In the genomic region with DNA sequence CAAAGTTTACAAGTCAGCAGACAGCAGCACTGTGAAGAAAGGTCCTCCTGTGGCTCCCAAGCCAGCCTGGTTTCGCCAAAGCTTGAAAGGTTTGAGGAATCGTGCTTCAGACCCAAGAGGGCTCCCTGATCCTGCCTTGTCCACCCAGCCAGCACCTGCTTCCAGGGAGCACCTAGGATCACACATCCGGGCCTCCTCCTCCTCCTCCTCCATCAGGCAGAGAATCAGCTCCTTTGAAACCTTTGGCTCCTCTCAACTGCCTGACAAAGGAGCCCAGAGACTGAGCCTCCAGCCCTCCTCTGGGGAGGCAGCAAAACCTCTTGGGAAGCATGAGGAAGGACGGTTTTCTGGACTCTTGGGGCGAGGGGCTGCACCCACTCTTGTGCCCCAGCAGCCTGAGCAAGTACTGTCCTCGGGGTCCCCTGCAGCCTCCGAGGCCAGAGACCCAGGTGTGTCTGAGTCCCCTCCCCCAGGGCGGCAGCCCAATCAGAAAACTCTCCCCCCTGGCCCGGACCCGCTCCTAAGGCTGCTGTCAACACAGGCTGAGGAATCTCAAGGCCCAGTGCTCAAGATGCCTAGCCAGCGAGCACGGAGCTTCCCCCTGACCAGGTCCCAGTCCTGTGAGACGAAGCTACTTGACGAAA, we compare ENCODE assay signal across 14 cellular contexts. TPM values are rescaled to one million over a fixed set of nuclear protein-coding genes. Genes with fewer than 3 reads are reported as not detected.
DNase-seq lines count a peak whose midpoint lies in the region; ATAC-seq and TF ChIP-seq lines count a peak whose summit lies in the region.
"Had no signal": no experiment of that assay in that cellular context is flagged by ENCODE, and none has a peak within 500 bp of the region (broad histone marks: within the 10 kb centered on the region; RNA-seq: fewer than 3 reads in every experiment).

No MANE protein-coding gene starts in this region.

- H3K36me3 Mint-ChIP-seq in T-helper 1 cell treated with Interleukin-12 subunit alpha and Interleukin-12 subunit beta and Interleukin-4 antibody, amounts not matched to agents 30 μg/mL and 1 μg/mL, for 36 hours (ENCODE audit: low read depth): peaks cover 80% of the 10 kb centered on the region
- H3K36me3 Mint-ChIP-seq in central memory CD8-positive, alpha-beta T cell (ENCODE audit: insufficient read depth): peaks cover 72% of the 10 kb centered on the region

- H3F3A ChIP-seq in Loucy (ENCODE audit: low read depth): peaks cover 7% of the 10 kb centered on the region

- peak overlapping the region; percentile 61 to 98 (median 92) for H3K27ac ChIP-seq in spleen
- H3K27ac ChIP-seq: 22Rv1, prostate gland had no signal

- 32 to 56% (median 43%) methylated on average over 11 to 14 of the region's 14 CpGs for WGBS in spleen, 5 donors

- no peaks in the 10 kb centered on the region for H3K27me3 Mint-ChIP-seq in T-helper 1 cell treated with Interleukin-12 subunit alpha and Interleukin-12 subunit beta and Interleukin-4 antibody, amounts not matched to agents 30 μg/mL and 1 μg/mL, for 36 hours (ENCODE audit: low read depth)
- H3K27me3 Mint-ChIP-seq in central memory CD8-positive, alpha-beta T cell: no peaks in the 10 kb centered on the region

- H3K27me3 ChIP-seq in Loucy (ENCODE audit: insufficient read depth, low read length, poor library complexity, severe bottlenecking) (no peaks in the 10 kb centered on the region), spleen (replicated peaks in 1 of 7) (no peaks in the 10 kb centered on the region)

- H2AFZ ChIP-seq in Loucy (ENCODE audit: low read length): no peak overlapping the region

- H3K9me3 ChIP-seq in Loucy (ENCODE audit: insufficient read depth, low read depth, low read length) (no peaks in the 10 kb centered on the region), spleen (no peaks in the 10 kb centered on the region)
- H3K9me3 ChIP-seq: prostate gland had no signal

- H4K20me1 ChIP-seq in Loucy (ENCODE audit: insufficient read depth, low read length, poor library complexity, severe bottlenecking): peaks cover 44% of the 10 kb centered on the region

- H3K36me3 ChIP-seq in Loucy (ENCODE audit: insufficient read depth, low read length): peaks cover 36% of the 10 kb centered on the region; the same call in 1 of the 2 replicates
- H3K36me3 ChIP-seq in spleen: peaks cover 0 to 69% (median 48%) of the 10 kb centered on the region in 6 donors
- H3K36me3 ChIP-seq: prostate gland had no signal

- peak overlapping the region; percentile 94 for H3K27ac Mint-ChIP-seq in T-helper 1 cell treated with Interleukin-12 subunit alpha and Interleukin-12 subunit beta and Interleukin-4 antibody, amounts not matched to agents 30 μg/mL and 1 μg/mL, for 36 hours
- peak overlapping the region; percentile 98 for H3K27ac Mint-ChIP-seq in central memory CD8-positive, alpha-beta T cell (ENCODE audit: low read depth)

- no peaks in the 10 kb centered on the region for H3K9me3 Mint-ChIP-seq in T-helper 1 cell treated with Interleukin-12 subunit alpha and Interleukin-12 subunit beta and Interleukin-4 antibody, amounts not matched to agents 30 μg/mL and 1 μg/mL, for 36 hours
- H3K9me3 Mint-ChIP-seq in central memory CD8-positive, alpha-beta T cell: no peaks in the 10 kb centered on the region

- H3K4me1 Mint-ChIP-seq in T-helper 1 cell treated with Interleukin-12 subunit alpha and Interleukin-12 subunit beta and Interleukin-4 antibody, amounts not matched to agents 30 μg/mL and 1 μg/mL, for 36 hours (ENCODE audit: low read depth): peaks cover 65% of the 10 kb centered on the region
- peaks cover 98% of the 10 kb centered on the region for H3K4me1 Mint-ChIP-seq in central memory CD8-positive, alpha-beta T cell

- TF ChIP-seq CTCF in Loucy (conservative IDR thresholded peaks at IDR 0.05; ENCODE audit: low read length): no peak
- TF ChIP-seq CTCF in spleen (IDR thresholded peaks at IDR 0.05 in 8 of 11, conservative IDR thresholded peaks at IDR 0.05 in 3 of 11): no peak

- TF ChIP-seq POLR2A in spleen (IDR thresholded peaks at IDR 0.05): no peak

- H3K4me3 ChIP-seq in Loucy (ENCODE audit: low read length, poor library complexity, severe bottlenecking) (peak overlapping the region; percentile 80), spleen (peak overlapping the region; percentile 57 to 87 (median 70))
- H3K4me3 ChIP-seq: prostate gland had no signal

- H3K4me3 Mint-ChIP-seq in T-helper 1 cell treated with Interleukin-12 subunit alpha and Interleukin-12 subunit beta and Interleukin-4 antibody, amounts not matched to agents 30 μg/mL and 1 μg/mL, for 36 hours: peak overlapping the region; percentile 98
- peak overlapping the region; percentile 99 for H3K4me3 Mint-ChIP-seq in central memory CD8-positive, alpha-beta T cell

- H3K9me2 ChIP-seq in Loucy (replicated peaks; ENCODE audit: low read depth, low read length): no peaks in the 10 kb centered on the region

- H3K4me1 ChIP-seq in Loucy (ENCODE audit: insufficient read depth, low read length, poor library complexity, severe bottlenecking) (peaks cover 89% of the 10 kb centered on the region), spleen (peaks cover 45 to 100% (median 87%) of the 10 kb centered on the region in 6 donors)

- peaks cover 96% of the 10 kb centered on the region for H3K79me2 ChIP-seq in Loucy (ENCODE audit: insufficient read depth, low read length)

- intact Hi-C loops in spleen (cut with DNase I; ENCODE audit: low total_unique reads): no loop called here

- DNase-seq in T-helper 1 cell: no peak
- no peak for DNase-seq in central memory CD8-positive, alpha-beta T cell (ENCODE audit: low spot score in 2 of 2)
- no peak for DNase-seq in spleen
- DNase-seq in iPS-NIHi11 (ENCODE audit: low spot score): no peak
- no peak for DNase-seq in DMS79 (lab: John Stamatoyannopoulos, UW)
- no peak for DNase-seq in NCI-H1092 (lab: John Stamatoyannopoulos, UW)
- DNase-seq: erythroblast, KBM-7, mammary epithelial cell, NCI-H2081 had no signal

- H3K4me2 ChIP-seq in Loucy (ENCODE audit: low read depth, low read length, poor library complexity, severe bottlenecking): peak overlapping the region; percentile 92

- H3K9ac ChIP-seq in Loucy (ENCODE audit: low read depth, low read length, poor library complexity, severe bottlenecking): peak overlapping the region; percentile 84

- no peak for ATAC-seq in central memory CD8-positive, alpha-beta T cell (replicated peaks; ENCODE audit: extremely low read depth, poor library complexity, severe bottlenecking)

RNA-seq across cellular contexts. Expression of gene STARD5, which starts 24.2 kb away (rescaled TPM):
- 10 to 100 TPM in 6 of 7 donors, 1 to 10 TPM in 1; 6.4 to 18.9 (median 11.6) TPM for total RNA-seq in spleen
- 10 to 100 TPM in 1 of 3 donors, 1 to 10 TPM in 2; 7.7 to 10.4 (median 9.0) TPM for polyA plus RNA-seq in spleen
